ENCODE assay signal across 8 cellular contexts in genomic region chr7:91050677-91051076, GRCh38.
DNase-seq lines count a peak whose midpoint lies in the region; ATAC-seq and TF ChIP-seq lines count a peak whose summit lies in the region.

No MANE protein-coding gene starts in this region.

- no peak overlapping the region for H3K4me3 Mint-ChIP-seq in activated naive CD4-positive, alpha-beta T cell treated with anti-CD3 and anti-CD28 coated beads, Interleukin-2, amount 10 ng/mL, durations not matched to agents 7 days and 5 days
- H3K4me3 Mint-ChIP-seq in stimulated activated naive B cell treated with anti-CD40 and anti-IgM and Interleukin-4, amounts not matched to agents 10 μg/mL and 1 μg/mL and 100 μg/mL, for 72 hours, result peak overlapping the region; percentile 45 to 63
- no peak overlapping the region for H3K4me3 Mint-ChIP-seq in MCF 10A (ENCODE audit: unreplicated experiment)

- peaks cover 6% of the 10 kb centered on the region for H3K27me3 Mint-ChIP-seq in activated naive CD4-positive, alpha-beta T cell treated with anti-CD3 and anti-CD28 coated beads, Interleukin-2, amount 10 ng/mL, durations not matched to agents 7 days and 5 days
- H3K27me3 Mint-ChIP-seq in stimulated activated naive B cell treated with anti-CD40 and anti-IgM and Interleukin-4, amounts not matched to agents 10 μg/mL and 1 μg/mL and 100 μg/mL, for 72 hours, result no peaks in the 10 kb centered on the region
- H3K27me3 Mint-ChIP-seq in MCF 10A (ENCODE audit: insufficient read depth, unreplicated experiment), result no peaks in the 10 kb centered on the region

- H3K9me3 ChIP-seq in stomach, result no peaks in the 10 kb centered on the region

- H3K27ac Mint-ChIP-seq in activated naive CD4-positive, alpha-beta T cell treated with anti-CD3 and anti-CD28 coated beads, Interleukin-2, amount 10 ng/mL, durations not matched to agents 7 days and 5 days, result peak overlapping the region; percentile 24
- peak overlapping the region; percentile 70 for H3K27ac Mint-ChIP-seq in stimulated activated naive B cell treated with anti-CD40 and anti-IgM and Interleukin-4, amounts not matched to agents 10 μg/mL and 1 μg/mL and 100 μg/mL, for 72 hours
- no peak overlapping the region for H3K27ac Mint-ChIP-seq in MCF 10A (ENCODE audit: low read depth, unreplicated experiment)

- no peak overlapping the region for H3K27ac ChIP-seq in stomach

- TF ChIP-seq EP300 in stomach (IDR thresholded peaks at IDR 0.05), result no peak

- CTCF ChIA-PET in activated naive CD4-positive, alpha-beta T cell treated with anti-CD3 and anti-CD28 coated beads, Interleukin-2, amount 10 ng/mL, durations not matched to agents 7 days and 5 days (lab: Charles Lee), result no interaction called here
- CTCF ChIA-PET in MCF 10A (lab: Yijun Ruan, JAX), result no interaction called here

- peaks cover 9% of the 10 kb centered on the region for H3K4me1 Mint-ChIP-seq in activated naive CD4-positive, alpha-beta T cell treated with anti-CD3 and anti-CD28 coated beads, Interleukin-2, amount 10 ng/mL, durations not matched to agents 7 days and 5 days
- H3K4me1 Mint-ChIP-seq in stimulated activated naive B cell treated with anti-CD40 and anti-IgM and Interleukin-4, amounts not matched to agents 10 μg/mL and 1 μg/mL and 100 μg/mL, for 72 hours, result peaks cover 9 to 12% of the 10 kb centered on the region in 2 donors
- H3K4me1 Mint-ChIP-seq in MCF 10A (ENCODE audit: insufficient read depth, unreplicated experiment), result peaks cover 5% of the 10 kb centered on the region

- TF ChIP-seq POLR2A in stomach (IDR thresholded peaks at IDR 0.05), result no peak

- no peak overlapping the region for H3K4me3 ChIP-seq in stomach

- POLR2A ChIA-PET in MCF 10A (lab: Yijun Ruan, JAX), result no interaction called here

- WGBS in stomach, 5 donors, result 54 to 75% (median 64%) methylated on average over 2 of the region's 2 CpGs

- H3K36me3 Mint-ChIP-seq in activated naive CD4-positive, alpha-beta T cell treated with anti-CD3 and anti-CD28 coated beads, Interleukin-2, amount 10 ng/mL, durations not matched to agents 7 days and 5 days, result no peaks in the 10 kb centered on the region
- H3K36me3 Mint-ChIP-seq in stimulated activated naive B cell treated with anti-CD40 and anti-IgM and Interleukin-4, amounts not matched to agents 10 μg/mL and 1 μg/mL and 100 μg/mL, for 72 hours, result peaks cover 30 to 41% of the 10 kb centered on the region in 2 donors
- H3K36me3 Mint-ChIP-seq in MCF 10A (ENCODE audit: insufficient read depth, unreplicated experiment), result no peaks in the 10 kb centered on the region

- intact Hi-C loops in MCF 10A (cut with micrococcal nuclease), result no loop called here
- intact Hi-C loops in stomach (cut with DNase I; ENCODE audit: low total_unique reads), result no loop called here

- H3K36me3 ChIP-seq in stomach, result peaks cover 0 to under 1% (median 0%) of the 10 kb centered on the region in 4 donors

- TF ChIP-seq CTCF in MCF 10A (IDR thresholded peaks at IDR 0.05; ENCODE audit: unreplicated experiment), result no peak
- no peak for TF ChIP-seq CTCF in stomach (IDR thresholded peaks at IDR 0.05)

- BruUV-seq in MCF 10A (replicated peaks; lab: Mats Ljungman, UMichigan), result no TSS peak

- no peaks in the 10 kb centered on the region for H3K27me3 ChIP-seq in stomach

- H3K9me3 Mint-ChIP-seq in activated naive CD4-positive, alpha-beta T cell treated with anti-CD3 and anti-CD28 coated beads, Interleukin-2, amount 10 ng/mL, durations not matched to agents 7 days and 5 days, result no peaks in the 10 kb centered on the region
- peaks cover 0 to 1% of the 10 kb centered on the region in 2 donors for H3K9me3 Mint-ChIP-seq in stimulated activated naive B cell treated with anti-CD40 and anti-IgM and Interleukin-4, amounts not matched to agents 10 μg/mL and 1 μg/mL and 100 μg/mL, for 72 hours
- no peaks in the 10 kb centered on the region for H3K9me3 Mint-ChIP-seq in MCF 10A (ENCODE audit: unreplicated experiment)

- no peak for DNase-seq in activated naive CD4-positive, alpha-beta T cell treated with anti-CD3 and anti-CD28 coated beads, Interleukin-2, amount 10 ng/mL, durations not matched to agents 7 days and 5 days
- DNase-seq in activated naive CD4-positive, alpha-beta T cell treated with Interleukin-2 at 50 U/mL for 16 hours, result no peak
- peak; percentile 83 for DNase-seq in NOMO-1 treated with DMSO at 0.1 percent for 48 hours (lab: John Stamatoyannopoulos, UW; ENCODE audit: unreplicated experiment)
- no peak for DNase-seq in stimulated activated naive B cell treated with anti-CD40 and anti-IgM and Interleukin-4, amounts not matched to agents 10 μg/mL and 1 μg/mL and 100 μg/mL, for 72 hours
- no peak for DNase-seq in MCF 10A (ENCODE audit: unreplicated experiment)
- DNase-seq in stomach, result no peak
- no peak for DNase-seq in NCI-H526 treated with DMSO at 0.1 percent for 48 hours (lab: John Stamatoyannopoulos, UW)

- H3K4me1 ChIP-seq in stomach, result no peaks in the 10 kb centered on the region

- peak; percentile 62 for ATAC-seq in HG02870 (IDR thresholded peaks at IDR 0.05; ENCODE audit: unreplicated experiment)
- ATAC-seq in stimulated activated naive B cell treated with anti-CD40 and anti-IgM and Interleukin-4, amounts not matched to agents 10 μg/mL and 1 μg/mL and 100 μg/mL, for 72 hours (replicated peaks), result peak; percentile 69 to 79

Comparison
In these comparisons a context has a peak if more than half of its experiments do, and no peak if none do; other contexts are left out.
1. H3K4me3 Mint-ChIP-seq: peak in stimulated activated naive B cell treated with anti-CD40 and anti-IgM and Interleukin-4, amounts not matched to agents 10 μg/mL and 1 μg/mL and 100 μg/mL, for 72 hours (2 of 2); none in activated naive CD4-positive, alpha-beta T cell treated with anti-CD3 and anti-CD28 coated beads, Interleukin-2, amount 10 ng/mL, durations not matched to agents 7 days and 5 days (single experiment) and MCF 10A (single experiment).